ENCODE assay signal across 1 cellular context in genomic region chr1:199102239-199102638, GRCh38.
TF ChIP-seq lines count a peak whose summit lies in the region.

No MANE protein-coding gene starts in this region.

TF ChIP-seq in GM12878, 131 proteins besides CTCF, POLR2A, EP300 and RAD21 (continued from another document):
- no peak for TF ChIP-seq NKRF (conservative IDR thresholded peaks at IDR 0.05)
- peak; percentile 17; the same call in 1 of the 2 replicates for TF ChIP-seq SPI1 (IDR thresholded peaks at IDR 0.05; ENCODE audit: borderline replicate concordance, insufficient read depth, low read depth, low read length)
- no peak for TF ChIP-seq MYC (IDR thresholded peaks at IDR 0.05; ENCODE audit: insufficient read depth, insufficient read length, insufficient replicate concordance, low read length, severe bottlenecking)
- TF ChIP-seq ATF2 (IDR thresholded peaks at IDR 0.05; ENCODE audit: low read length), result 0 out of 2 replicates have a peak, but pooled peaks have one; percentile 29
